Comparison of ENCODE assay signal across 9 cellular contexts in the genomic region with DNA sequence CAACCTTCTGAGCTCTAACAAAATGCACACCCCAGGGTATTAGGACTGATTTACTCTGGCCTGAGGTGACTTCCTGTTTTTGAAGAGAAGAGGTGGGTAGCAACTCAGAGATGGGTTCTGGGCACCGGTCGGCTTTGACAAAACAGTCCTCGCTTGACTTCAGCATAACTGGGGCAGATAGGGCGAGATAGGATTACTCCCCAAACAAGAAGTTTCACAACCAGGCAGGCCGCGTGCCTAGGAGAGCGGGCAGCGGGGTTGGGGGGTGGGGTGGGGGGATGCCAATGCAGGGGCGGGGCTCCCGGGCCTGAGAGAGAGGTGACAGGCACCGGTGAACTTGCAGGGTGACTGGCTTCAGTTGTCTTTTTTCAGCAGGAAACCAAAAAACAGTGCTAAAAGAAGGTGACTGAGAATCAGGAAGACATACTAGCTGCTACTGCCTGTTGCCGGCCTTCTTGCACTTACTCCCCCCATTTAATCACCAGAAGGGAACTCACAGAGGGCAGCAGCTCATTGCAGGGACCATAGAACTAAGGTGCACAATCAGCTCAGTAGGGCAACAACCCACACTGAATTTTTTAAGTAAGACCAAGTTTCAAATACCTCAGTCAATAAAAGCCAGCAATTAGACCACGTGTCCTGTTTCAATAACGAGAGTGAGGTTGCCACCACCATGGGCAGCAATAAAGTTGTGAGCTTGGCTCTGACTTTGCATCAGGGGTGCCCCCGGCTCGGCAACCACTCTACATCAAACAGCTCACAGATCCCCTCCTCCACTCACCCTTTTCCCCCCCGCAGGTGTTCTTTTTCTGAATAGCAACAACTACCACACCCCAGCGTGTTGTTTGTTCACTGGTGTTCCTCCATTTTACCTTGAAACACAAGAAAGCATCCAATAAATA. TPM values are rescaled to one million over a fixed set of nuclear protein-coding genes. Genes with fewer than 3 reads are reported as not detected.
DNase-seq lines count a peak whose midpoint lies in the region; ATAC-seq, FAIRE-seq and TF ChIP-seq lines count a peak whose summit lies in the region.
"Had no signal": no experiment of that assay in that cellular context is flagged by ENCODE, and none has a peak within 500 bp of the region (broad histone marks: within the 10 kb centered on the region; RNA-seq: fewer than 3 reads in every experiment).

No MANE protein-coding gene starts in this region.

- H4K5ac ChIP-seq in H1 (ENCODE audit: insufficient read length, low read depth, low read length): no peak overlapping the region

- H3K23ac ChIP-seq in H1 (ENCODE audit: insufficient read length): no peak overlapping the region

- no peak overlapping the region for H3K4ac ChIP-seq in H1 (replicated peaks; ENCODE audit: insufficient read length, low read depth, low read length)

- no peak for TF ChIP-seq POLR2A in H1 (IDR thresholded peaks at IDR 0.05; ENCODE audit: control extremely low read depth in 1 of 2, low read depth in 2 of 2, low read length in 2 of 2)

- ATAC-seq in GM18508 (IDR thresholded peaks at IDR 0.05; ENCODE audit: insufficient read depth, unreplicated experiment) (peak; percentile 28), HG02981 (IDR thresholded peaks at IDR 0.05; ENCODE audit: unreplicated experiment) (peak; percentile 46), upper lobe of right lung (peak; percentile 61)

- H3K79me2 ChIP-seq in H1 (ENCODE audit: control insufficient read depth in 1 of 2, insufficient read depth in 2 of 2, low read length in 2 of 2): no peaks in the 10 kb centered on the region

- H3K56ac ChIP-seq in H1 (replicated peaks; ENCODE audit: insufficient read length, low read depth, low read length): no peak overlapping the region

- no peak overlapping the region for H3K27ac ChIP-seq in H1 (ENCODE audit: low read depth, low read length)
- H3K27ac ChIP-seq in upper lobe of right lung: peak overlapping the region; percentile 30
- H3K27ac ChIP-seq in SJCRH30: no peak overlapping the region

- H3K14ac ChIP-seq in H1 (ENCODE audit: insufficient read length): no peak overlapping the region

- H3K79me1 ChIP-seq in H1 (ENCODE audit: low read depth, low read length): no peaks in the 10 kb centered on the region

- POLR2A ChIA-PET in H1 (lab: Charles Lee; ENCODE audit: partially characterized antibody): interaction anchor here (0.9 kb wide), 1 partner anchor 9 kb away, joined by 4 read pairs; no protein-coding TSS in a partner anchor

- no peak overlapping the region for H2BK120ac ChIP-seq in H1 (replicated peaks; ENCODE audit: low read depth, low read length)

- H3K4me1 ChIP-seq in H1 (replicated peaks in 1 of 4; ENCODE audit: control insufficient read depth in 3 of 4, insufficient read depth in 4 of 4, low read length in 3 of 4) (peaks cover 2 to 8% (median 3%) of the 10 kb centered on the region in 4 experiments; a peak in 6 of 7 replicates), upper lobe of right lung (peaks cover 20% of the 10 kb centered on the region), SJCRH30 (no peaks in the 10 kb centered on the region)

- no peak overlapping the region for H2BK20ac ChIP-seq in H1 (ENCODE audit: low read length)

- H3K4me3 ChIP-seq in H1 (ENCODE audit: extremely low read depth in 1 of 4, insufficient read depth in 2 of 4, low read depth in 3 of 4, low read length in 4 of 4) (no peak overlapping the region), upper lobe of right lung (no peak overlapping the region), SJCRH30 (no peak overlapping the region)

- intact Hi-C loops in upper lobe of right lung (cut with DNase I): loop anchor here (10.0 kb wide), 3 partner anchors 210 to 450 kb away; no protein-coding TSS in a partner anchor

- no peak overlapping the region for H2AK5ac ChIP-seq in H1 (ENCODE audit: low read depth, low read length)

- no peak overlapping the region for H2AFZ ChIP-seq in H1 (ENCODE audit: low read length)

- H3K9me3 ChIP-seq in H1 (ENCODE audit: insufficient read depth in 2 of 2, low read depth in 1 of 2, low read length in 1 of 2) (no peaks in the 10 kb centered on the region), upper lobe of right lung (no peaks in the 10 kb centered on the region), SJCRH30 (replicated peaks) (no peaks in the 10 kb centered on the region)

- H3K36me3 ChIP-seq in H1 (ENCODE audit: control insufficient read depth in 2 of 4, insufficient read depth in 4 of 4, low read length in 3 of 4): no peaks in the 10 kb centered on the region
- no peaks in the 10 kb centered on the region for H3K36me3 ChIP-seq in upper lobe of right lung
- no peaks in the 10 kb centered on the region for H3K36me3 ChIP-seq in SJCRH30

- H4K91ac ChIP-seq in H1 (replicated peaks; ENCODE audit: insufficient read length, low read length): no peak overlapping the region

- H2BK12ac ChIP-seq in H1 (ENCODE audit: low read depth, low read length): no peak overlapping the region

- no peak overlapping the region for H2BK15ac ChIP-seq in H1 (ENCODE audit: low read length)

- H2BK5ac ChIP-seq in H1 (ENCODE audit: low read depth, low read length): no peak overlapping the region

- FAIRE-seq in H1 (lab: Jason Lieb, UNC): no peak
- FAIRE-seq: colon had no signal

- H3K27me3 ChIP-seq in H1 (replicated peaks in 1 of 4; ENCODE audit: control insufficient read depth in 3 of 4, extremely low read depth in 1 of 4, insufficient read depth in 3 of 4, low read length in 3 of 4) (peaks cover 0 to 3% (median 0%) of the 10 kb centered on the region in 4 experiments; a peak in 4 of 7 replicates), upper lobe of right lung (no peaks in the 10 kb centered on the region), SJCRH30 (no peaks in the 10 kb centered on the region)

- CTCF ChIA-PET in H1 (lab: Charles Lee; ENCODE audit: partially characterized antibody): interaction anchor here (0.8 to 22.9 kb wide), 16 partner anchors 1 to 467 kb away, joined by 3 to 319 read pairs (median 4); a partner anchor contains a TSS

- WGBS in H1 (ENCODE audit: extremely low coverage in 1 of 2, insufficient coverage in 1 of 2, insufficient read length in 1 of 2, insufficient replicate concordance in 2 of 2, low coverage in 1 of 2, low lambda C conversion rate in 2 of 2, missing lambda C conversion rate in 1 of 2), 2 experiments: 75% methylated on average over 15 of the region's 18 CpGs; no CpG with 5 or more reads in 1 of the 2 experiments

- no peak for TF ChIP-seq RAD21 in H1 (IDR thresholded peaks at IDR 0.05 in 1 of 2, conservative IDR thresholded peaks at IDR 0.05 in 1 of 2; ENCODE audit: low read depth in 2 of 2, low read length in 2 of 2)

- H3K23me2 ChIP-seq in H1 (ENCODE audit: low read depth, low read length): no peaks in the 10 kb centered on the region

- no peak overlapping the region for H3K4me2 ChIP-seq in H1 (ENCODE audit: insufficient read depth in 1 of 2, low read depth in 2 of 2, low read length in 2 of 2)

- no peak overlapping the region for H4K8ac ChIP-seq in H1 (ENCODE audit: extremely low read depth, insufficient read depth, low read length)

- no peak for TF ChIP-seq CTCF in H1 (IDR thresholded peaks at IDR 0.05; ENCODE audit: control extremely low read depth in 1 of 3, insufficient read depth in 1 of 3, low read depth in 1 of 3, low read length in 3 of 3)
- no peak for TF ChIP-seq CTCF in upper lobe of right lung (IDR thresholded peaks at IDR 0.05)

- DNase-seq in T-helper 22 cell (ENCODE audit: low read depth) (peak; percentile 68), H1 (ENCODE audit: low read depth in 1 of 2, low spot score in 2 of 2) (peak in 1 of 2 experiments; percentile 43), upper lobe of right lung (no peak), HPDE6-E6E7 (ENCODE audit: extremely low spot score) (no peak), SJCRH30 (no peak), mesenteric fat pad (ENCODE audit: low spot score) (no peak)

- no peak overlapping the region for H3K18ac ChIP-seq in H1 (ENCODE audit: extremely low read depth, low read length)

- no peaks in the 10 kb centered on the region for H4K20me1 ChIP-seq in H1 (replicated peaks in 1 of 2; ENCODE audit: control insufficient read depth in 1 of 2, insufficient read depth in 2 of 2, low read length in 2 of 2)

- no peak for TF ChIP-seq EP300 in H1 (IDR thresholded peaks at IDR 0.05; ENCODE audit: borderline replicate concordance in 1 of 2, low read depth in 2 of 2, low read length in 2 of 2)

- no peak overlapping the region for H3K9ac ChIP-seq in H1 (replicated peaks in 1 of 4; ENCODE audit: extremely low read depth in 1 of 4, low read depth in 3 of 4, low read length in 3 of 4)

TF ChIP-seq in H1, 55 proteins besides CTCF, POLR2A, EP300 and RAD21 (continues in another document):
- TF ChIP-seq, protein P1, sequence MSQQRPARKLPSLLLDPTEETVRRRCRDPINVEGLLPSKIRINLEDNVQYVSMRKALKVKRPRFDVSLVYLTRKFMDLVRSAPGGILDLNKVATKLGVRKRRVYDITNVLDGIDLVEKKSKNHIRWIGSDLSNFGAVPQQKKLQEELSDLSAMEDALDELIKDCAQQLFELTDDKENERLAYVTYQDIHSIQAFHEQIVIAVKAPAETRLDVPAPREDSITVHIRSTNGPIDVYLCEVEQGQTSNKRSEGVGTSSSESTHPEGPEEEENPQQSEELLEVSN (IDR thresholded peaks at IDR 0.05): no peak
- TF ChIP-seq SP1 (IDR thresholded peaks at IDR 0.05; ENCODE audit: low read depth, low read length): no peak
- TF ChIP-seq TCF12 (IDR thresholded peaks at IDR 0.05; ENCODE audit: low read depth, low read length): no peak
- TF ChIP-seq, protein P2, sequence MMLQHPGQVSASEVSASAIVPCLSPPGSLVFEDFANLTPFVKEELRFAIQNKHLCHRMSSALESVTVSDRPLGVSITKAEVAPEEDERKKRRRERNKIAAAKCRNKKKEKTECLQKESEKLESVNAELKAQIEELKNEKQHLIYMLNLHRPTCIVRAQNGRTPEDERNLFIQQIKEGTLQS (IDR thresholded peaks at IDR 0.05; ENCODE audit: insufficient read depth, low read depth, low read length): no peak
- TF ChIP-seq BCL11A (IDR thresholded peaks at IDR 0.05; ENCODE audit: low read depth in 2 of 2, low read length in 2 of 2): no peak
- TF ChIP-seq NANOG (IDR thresholded peaks at IDR 0.05; ENCODE audit: insufficient read depth, low read depth, low read length, poor library complexity, severe bottlenecking): no peak
- TF ChIP-seq HDAC6 (IDR thresholded peaks at IDR 0.05; ENCODE audit: low read depth, low read length): no peak

RNA-seq across cellular contexts. Expression of a gene that starts 37.2 kb away (rescaled TPM):
- total RNA-seq in H1 (2021; fragmentation: NEBNext Ultra II Directional; extraction: Animal tissue kit (Norgen Biotek cat#: 25700)): 33.7 and 35.3 TPM in 2 replicates
- 10.0 and 10.7 TPM in 2 replicates for polyA plus RNA-seq in H1 (2011; rRNA removed)
- polyA plus RNA-seq in H1 (2011; cell fraction: cytosol; rRNA removed): 10.7 TPM
- polyA plus RNA-seq in H1 (2011; cell fraction: nucleus; rRNA removed): 9.4 TPM
- polyA plus RNA-seq in H1 (2012, experiment 1 of 2): 10.8 to 21.3 TPM (median 13.8 TPM) in 4 replicates
- 2.2 TPM for polyA plus RNA-seq in H1 (2012, experiment 2 of 2)
- 19.4 TPM for polyA plus RNA-seq in H1 (2013, experiment 1 of 2)
- 18.6 TPM for polyA plus RNA-seq in H1 (2013, experiment 2 of 2)
- 23.9 and 26.2 TPM in 2 replicates for polyA minus RNA-seq in H1 (2011; rRNA and poly(A)+ RNA removed)
- polyA minus RNA-seq in H1 (2011; cell fraction: cytosol; rRNA and poly(A)+ RNA removed): 8.1 TPM
- 26.0 TPM for polyA minus RNA-seq in H1 (2011; cell fraction: nucleus; rRNA and poly(A)+ RNA removed)
- total RNA-seq in upper lobe of right lung (121 TPM), mesenteric fat pad (154 TPM)
- total RNA-seq in SJCRH30 (2014; rRNA removed; shearing (Covaris generic)): 32.8 and 43.9 TPM in 2 replicates
